14 cellular contexts compared by ENCODE assay signal in the genomic region with DNA sequence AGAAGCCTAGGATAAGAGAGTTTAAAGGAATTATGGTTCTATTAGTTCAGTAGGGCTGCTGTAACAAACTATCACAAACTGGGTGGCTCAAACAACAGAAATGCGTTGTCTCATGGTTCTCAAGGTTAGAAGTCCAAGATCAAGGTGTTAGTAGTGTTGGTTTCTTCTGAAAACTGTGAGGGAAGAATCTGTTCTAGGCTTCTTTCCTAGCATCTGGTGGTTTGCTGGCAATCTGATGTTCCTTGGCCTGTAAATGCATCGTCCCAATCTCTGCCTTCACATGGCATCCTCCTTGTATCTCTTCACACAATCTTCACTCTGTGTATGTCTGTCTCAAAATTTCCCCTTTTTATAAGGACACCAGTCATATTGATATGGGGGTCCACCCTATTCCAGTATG.
A peak's percentile ranks its signal among the peaks of the same experiment; 100 is the strongest.
DNase-seq lines count a peak whose midpoint lies in the region; ATAC-seq, FAIRE-seq and TF ChIP-seq lines count a peak whose summit lies in the region.
"Had no signal": no experiment of that assay in that cellular context is flagged by ENCODE, and none has a peak within 500 bp of the region (broad histone marks: within the 10 kb centered on the region; RNA-seq: fewer than 3 reads in every experiment).

No MANE protein-coding gene starts in this region.

- H3K27me3 ChIP-seq in H9 (ENCODE audit: insufficient read depth, low read length) (no peaks in the 10 kb centered on the region), keratinocyte (ENCODE audit: control insufficient read depth, extremely low read depth, insufficient read depth, low read length) (no peaks in the 10 kb centered on the region), body of pancreas (no peaks in the 10 kb centered on the region)

- H3K9me1 ChIP-seq in keratinocyte (ENCODE audit: control insufficient read depth, extremely low read depth, insufficient read depth, low read length): no peaks in the 10 kb centered on the region

- H3K79me1 ChIP-seq in H9 (ENCODE audit: insufficient read depth, low read depth, low read length, poor library complexity, severe bottlenecking): no peaks in the 10 kb centered on the region

- peaks cover 0 to 16% (median 3%) of the 10 kb centered on the region in 3 experiments; a peak in 3 of 7 replicates for H3K36me3 Mint-ChIP-seq in H9 (ENCODE audit: insufficient read depth in 1 of 3, low read depth in 3 of 3)
- H3K36me3 Mint-ChIP-seq: CD8-positive, alpha-beta memory T cell had no signal

- no peaks in the 10 kb centered on the region for H3K79me2 ChIP-seq in H9 (ENCODE audit: insufficient read depth, low read length)
- H3K79me2 ChIP-seq in keratinocyte (ENCODE audit: control insufficient read depth, insufficient read depth, low read length): no peaks in the 10 kb centered on the region

- no peak overlapping the region for H2BK5ac ChIP-seq in H9 (ENCODE audit: insufficient read length, low read length)

- H2BK20ac ChIP-seq in H9 (ENCODE audit: low read depth, low read length, poor library complexity, severe bottlenecking): no peak overlapping the region

- H2BK120ac ChIP-seq in H9 (ENCODE audit: low read depth, low read length, poor library complexity, severe bottlenecking): peak overlapping the region; percentile 19

- H3K14ac ChIP-seq in H9 (ENCODE audit: insufficient read depth, low read length): no peak overlapping the region

- TF ChIP-seq CTCF in H9 (conservative IDR thresholded peaks at IDR 0.05) (no peak), keratinocyte (optimal IDR thresholded peaks at IDR 0.05 in 1 of 3, IDR thresholded peaks at IDR 0.05 in 1 of 3, conservative IDR thresholded peaks at IDR 0.05 in 1 of 3; ENCODE audit: extremely low read depth in 1 of 3, insufficient read depth in 2 of 3, low read length in 3 of 3) (no peak), body of pancreas (IDR thresholded peaks at IDR 0.05) (no peak)

- intact Hi-C loops in body of pancreas (cut with DNase I): no loop called here

- dilution Hi-C loops in keratinocyte (cut with MboI; ENCODE audit: extremely low pct_ligation_motif_present, low sequenced_read_pairs): no loop called here

- no peak overlapping the region for H3T11ph ChIP-seq in H9 (ENCODE audit: low read length)

- no peak overlapping the region for H4K91ac ChIP-seq in H9 (ENCODE audit: insufficient read length, low read depth, low read length)

- H4K5ac ChIP-seq in H9 (ENCODE audit: insufficient read length, low read depth, low read length): no peak overlapping the region

- H3K4me1 ChIP-seq in H9 (ENCODE audit: insufficient read depth, low read length) (peaks cover 12% of the 10 kb centered on the region), keratinocyte (ENCODE audit: control insufficient read depth, extremely low read depth, insufficient read depth, low read length) (peaks cover 35% of the 10 kb centered on the region), body of pancreas (no peaks in the 10 kb centered on the region)
- H3K4me1 ChIP-seq: A549 had no signal

- H3K27me3 Mint-ChIP-seq in H9 (ENCODE audit: low read depth): no peaks in the 10 kb centered on the region

- no peak overlapping the region for H3K27ac ChIP-seq in H9 (ENCODE audit: insufficient read length, low read depth, low read length)
- H3K27ac ChIP-seq in keratinocyte (ENCODE audit: control insufficient read depth, insufficient read depth, low read length): no peak overlapping the region
- H3K27ac ChIP-seq in body of pancreas: no peak overlapping the region
- H3K27ac ChIP-seq: A549, HL-60 had no signal

- H2BK12ac ChIP-seq in H9 (ENCODE audit: insufficient read length, low read depth, low read length): no peak overlapping the region

- no peak overlapping the region for H4K8ac ChIP-seq in H9 (replicated peaks; ENCODE audit: insufficient read length, low read depth, low read length)

- no peak overlapping the region for H3K56ac ChIP-seq in H9 (ENCODE audit: insufficient read length, low read depth, low read length)

- H2AK5ac ChIP-seq in H9 (ENCODE audit: insufficient read length, low read length): no peak overlapping the region

- H3K23me2 ChIP-seq in H9 (ENCODE audit: insufficient read length, low read depth, low read length, poor library complexity, severe bottlenecking): no peaks in the 10 kb centered on the region

- TF ChIP-seq POLR2A in body of pancreas (IDR thresholded peaks at IDR 0.05): no peak

- FAIRE-seq in keratinocyte (lab: Jason Lieb, UNC): peak; percentile 73
- FAIRE-seq: A549 had no signal

- WGBS in H9 (ENCODE audit: extremely low coverage, insufficient read length, low lambda C conversion rate): no CpG with 5 or more reads among the region's 2 CpGs
- WGBS in body of pancreas, 2 donors: 49 to 65% methylated on average over 2 of the region's 2 CpGs

- no peak overlapping the region for H3K4me3 Mint-ChIP-seq in H9
- H3K4me3 Mint-ChIP-seq: CD8-positive, alpha-beta memory T cell; GM23338 had no signal

- H3K9me3 ChIP-seq in H9 (ENCODE audit: control insufficient read depth, low read depth, low read length) (no peaks in the 10 kb centered on the region), keratinocyte (ENCODE audit: control insufficient read depth, low read depth, low read length) (no peaks in the 10 kb centered on the region), body of pancreas (no peaks in the 10 kb centered on the region)
- H3K9me3 ChIP-seq: Caco-2 had no signal

- H2BK15ac ChIP-seq in H9 (ENCODE audit: low read depth, low read length): no peak overlapping the region

- H3K9ac ChIP-seq in H9 (ENCODE audit: extremely low read depth, insufficient read length, low read length) (no peak overlapping the region), keratinocyte (ENCODE audit: control insufficient read depth, extremely low read depth, insufficient read depth, low read length) (no peak overlapping the region)

- no peak for ATAC-seq in HG03565 (IDR thresholded peaks at IDR 0.05; ENCODE audit: unreplicated experiment)
- ATAC-seq in body of pancreas: no peak
- ATAC-seq: A549, GM23338 had no signal

- peaks cover 51 to 52% of the 10 kb centered on the region in 2 experiments for H3K4me1 Mint-ChIP-seq in H9
- H3K4me1 Mint-ChIP-seq: CD8-positive, alpha-beta memory T cell had no signal

- no peak overlapping the region for H2AFZ ChIP-seq in H9 (ENCODE audit: low read length)
- H2AFZ ChIP-seq in keratinocyte (ENCODE audit: control insufficient read depth, low read length): no peak overlapping the region
- H2AFZ ChIP-seq: GM23338 had no signal

- H4K20me1 ChIP-seq in H9 (ENCODE audit: control insufficient read depth, insufficient read depth, insufficient read length) (no peaks in the 10 kb centered on the region), keratinocyte (ENCODE audit: control insufficient read depth, extremely low read depth, insufficient read depth, low read length) (no peaks in the 10 kb centered on the region)

- H3K4ac ChIP-seq in H9 (ENCODE audit: low read depth, low read length): no peak overlapping the region

- no peak overlapping the region for H3K27ac Mint-ChIP-seq in H9
- H3K27ac Mint-ChIP-seq: CD8-positive, alpha-beta memory T cell; GM23338 had no signal

- DNase-seq in H9 (no peak), fibroblast of gingiva (ENCODE audit: low read depth) (peak; percentile 31), keratinocyte (ENCODE audit: low read depth, low spot score) (no peak), NOMO-1 (lab: John Stamatoyannopoulos, UW; ENCODE audit: unreplicated experiment in 2 of 2) (no peak), body of pancreas (no peak), SKM-1 treated with dmso at 0.1 percent for 144 hours (lab: John Stamatoyannopoulos, UW; ENCODE audit: unreplicated experiment) (no peak)
- DNase-seq: Caco-2; CD8-positive, alpha-beta memory T cell; DND-41; H7 had no signal

- no peak overlapping the region for H3K18ac ChIP-seq in H9 (ENCODE audit: insufficient read length, low read depth, low read length)

- no peak overlapping the region for H3K23ac ChIP-seq in H9 (ENCODE audit: insufficient read length, low read depth, low read length)

- H3K4me2 ChIP-seq in H9 (ENCODE audit: insufficient read depth, insufficient read length, low read length): no peak overlapping the region
- H3K4me2 ChIP-seq in keratinocyte (ENCODE audit: control insufficient read depth, extremely low read depth, insufficient read depth, low read depth, low read length): no peak overlapping the region
- H3K4me2 ChIP-seq: A549, GM23338 had no signal

- no peak overlapping the region for H3K4me3 ChIP-seq in keratinocyte (ENCODE audit: control insufficient read depth in 2 of 3, extremely low read depth in 1 of 3, insufficient read depth in 2 of 3, low read depth in 1 of 3, low read length in 3 of 3)
- no peak overlapping the region for H3K4me3 ChIP-seq in body of pancreas
- H3K4me3 ChIP-seq: A549, GM23338 had no signal

- H3K9me3 Mint-ChIP-seq in H9: peaks cover 0 to 3% of the 10 kb centered on the region in 2 experiments; a peak in 2 of 5 replicates
- H3K9me3 Mint-ChIP-seq: CD8-positive, alpha-beta memory T cell; GM23338 had no signal

- H3K36me3 ChIP-seq in keratinocyte (ENCODE audit: control insufficient read depth in 2 of 2, extremely low read depth in 1 of 2, insufficient read depth in 2 of 2, low read length in 2 of 2) (no peaks in the 10 kb centered on the region), body of pancreas (replicated peaks in 1 of 2; ENCODE audit: insufficient read depth in 1 of 2, low read depth in 2 of 2) (no peaks in the 10 kb centered on the region)
